In the genomic region with DNA sequence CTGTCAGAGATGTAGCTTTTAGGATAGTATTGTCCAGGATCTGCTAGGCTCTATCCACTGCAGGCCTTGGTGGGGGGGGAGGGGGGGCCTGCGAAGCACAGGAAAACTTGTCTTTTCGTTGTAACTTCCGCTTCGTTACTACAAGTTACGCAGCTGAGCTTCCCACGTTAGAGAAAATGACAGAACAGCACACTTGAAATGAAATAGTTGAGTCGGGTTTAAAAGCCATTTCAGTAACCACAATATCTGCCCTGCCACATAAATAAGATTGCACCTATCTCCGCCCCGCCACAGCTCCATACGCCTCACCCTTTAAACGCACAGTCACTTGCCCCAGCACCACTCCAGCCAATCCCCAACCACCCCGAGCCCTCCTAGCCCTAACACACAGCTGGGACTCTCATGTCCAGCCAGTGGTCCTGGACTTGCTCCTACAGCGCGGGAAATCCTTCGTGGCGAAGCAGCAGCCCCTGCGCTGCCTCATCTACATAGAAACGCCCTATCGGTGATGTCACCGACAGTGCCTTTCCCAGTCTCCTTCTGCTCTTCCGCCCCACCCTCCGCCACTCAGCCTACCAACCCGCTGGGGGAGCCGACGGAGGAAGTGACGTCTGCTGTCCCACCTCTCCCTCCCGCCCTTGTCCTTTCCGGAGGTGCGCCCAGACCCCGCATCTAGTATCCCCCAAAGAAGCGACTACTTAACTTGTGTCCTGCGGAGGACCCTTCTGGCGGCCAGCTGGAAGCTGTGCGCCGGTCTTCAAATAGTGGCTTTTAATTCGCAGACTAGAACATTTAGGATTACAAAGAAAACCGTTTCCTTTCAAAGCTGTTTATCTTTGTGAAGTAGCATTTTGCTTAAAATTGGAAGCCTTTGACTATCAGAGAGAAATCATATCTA, we compare ENCODE assay signal across 8 cellular contexts. TPM values are rescaled to one million over a fixed set of nuclear protein-coding genes. Genes with fewer than 3 reads are reported as not detected.
DNase-seq lines count a peak whose midpoint lies in the region; ATAC-seq and TF ChIP-seq lines count a peak whose summit lies in the region.
"Not testable (repeated sequence)": the region's sequence is repeated elsewhere in the genome, so short reads cannot be mapped to it uniquely, and the experiment has no call there.

No MANE protein-coding gene starts in this region.

- H3K18ac ChIP-seq in neuronal stem cell (ENCODE audit: low read length) = peak overlapping the region; percentile 94

- not testable (repeated sequence) for H4K91ac ChIP-seq in neuronal stem cell (ENCODE audit: low read depth, low read length, poor library complexity)

- peaks cover 1 to 11% of the 10 kb centered on the region in 2 donors for H3K27me3 Mint-ChIP-seq in T-cell
- H3K27me3 Mint-ChIP-seq in activated naive CD8-positive, alpha-beta T cell treated with anti-CD3 and anti-CD28 coated beads, Interleukin-2, amount 50 U/mL, for 24 hours; glutamatergic neuron (ENCODE audit: unreplicated experiment): not testable (repeated sequence)

- H2BK120ac ChIP-seq in neuronal stem cell (ENCODE audit: low read depth, low read length) = not testable (repeated sequence)

- not testable (repeated sequence) for H3K14ac ChIP-seq in neuronal stem cell (ENCODE audit: low read length)

- peak; percentile 89 to 90 (median 90) for ATAC-seq in T-cell (replicated peaks in 1 of 4)
- peak; percentile 83 for ATAC-seq in activated naive CD8-positive, alpha-beta T cell treated with anti-CD3 and anti-CD28 coated beads, Interleukin-2, amount 50 U/mL, for 24 hours

- H3K79me1 ChIP-seq in neuronal stem cell (ENCODE audit: low read depth, low read length) = not testable (repeated sequence)

- not testable (repeated sequence) for H3K36me3 Mint-ChIP-seq in T-cell; activated naive CD8-positive, alpha-beta T cell treated with anti-CD3 and anti-CD28 coated beads, Interleukin-2, amount 50 U/mL, for 24 hours (ENCODE audit: low read depth); glutamatergic neuron (ENCODE audit: unreplicated experiment)

- H3K4me3 ChIP-seq in H7 (ENCODE audit: insufficient read depth, low read depth, low read length) (peak overlapping the region; percentile 37), LNCaP clone FGC (ENCODE audit: low read depth, low read length) (peak overlapping the region; percentile 54), neuronal stem cell (ENCODE audit: low read length in 2 of 2) (peak overlapping the region; percentile 45 to 62), stomach smooth muscle (ENCODE audit: low read length in 2 of 2) (peak overlapping the region; percentile 64 to 68)

- not testable (repeated sequence) for H3K9me3 ChIP-seq in neuronal stem cell (replicated peaks in 1 of 2; ENCODE audit: control insufficient read depth in 2 of 2, insufficient read depth in 1 of 2, low read depth in 1 of 2, low read length in 2 of 2); stomach smooth muscle (ENCODE audit: control insufficient read depth in 2 of 2, low read length in 2 of 2)

- H3K9ac ChIP-seq in neuronal stem cell (ENCODE audit: low read depth, low read length, poor library complexity) = not testable (repeated sequence)
- peak overlapping the region; percentile 73 to 78 for H3K9ac ChIP-seq in stomach smooth muscle (ENCODE audit: low read length in 2 of 2)

- H3K4me1 Mint-ChIP-seq in T-cell = peaks cover 12 to 28% (median 28%) of the 10 kb centered on the region in 3 donors
- peaks cover 33% of the 10 kb centered on the region for H3K4me1 Mint-ChIP-seq in activated naive CD8-positive, alpha-beta T cell treated with anti-CD3 and anti-CD28 coated beads, Interleukin-2, amount 50 U/mL, for 24 hours
- H3K4me1 Mint-ChIP-seq in glutamatergic neuron (ENCODE audit: low read depth, unreplicated experiment) = peaks cover 10% of the 10 kb centered on the region

- POLR2A ChIA-PET in T-cell (lab: Charles Lee) = interaction anchor here in 1 of 2 donors (0.9 to 1.0 kb wide), 2 partner anchors 23 to 134 kb away, joined by 5 to 8 read pairs; no protein-coding TSS in a partner anchor

- not testable (repeated sequence) for H3K36me3 ChIP-seq in H7 (replicated peaks; ENCODE audit: control insufficient read depth, insufficient read depth, low read length); neuronal stem cell (replicated peaks in 1 of 2; ENCODE audit: control insufficient read depth in 2 of 2, insufficient read depth in 2 of 2, low read length in 2 of 2); stomach smooth muscle (ENCODE audit: control insufficient read depth in 2 of 2, insufficient read depth in 2 of 2, low read length in 2 of 2)

- not testable (repeated sequence) for H3K9me3 Mint-ChIP-seq in T-cell; activated naive CD8-positive, alpha-beta T cell treated with anti-CD3 and anti-CD28 coated beads, Interleukin-2, amount 50 U/mL, for 24 hours; glutamatergic neuron (ENCODE audit: unreplicated experiment)

- peak overlapping the region; percentile 100 for H3K27ac Mint-ChIP-seq in T-cell
- H3K27ac Mint-ChIP-seq in activated naive CD8-positive, alpha-beta T cell treated with anti-CD3 and anti-CD28 coated beads, Interleukin-2, amount 50 U/mL, for 24 hours = peak overlapping the region; percentile 100
- peak overlapping the region; percentile 100 for H3K27ac Mint-ChIP-seq in glutamatergic neuron (ENCODE audit: unreplicated experiment)

- H3K4me3 Mint-ChIP-seq in T-cell (peak overlapping the region; percentile 82 to 98 (median 98)), glutamatergic neuron (ENCODE audit: unreplicated experiment) (peak overlapping the region; percentile 95)
- peak overlapping the region; percentile 83 for H3K4me3 Mint-ChIP-seq in activated naive CD8-positive, alpha-beta T cell treated with anti-CD3 and anti-CD28 coated beads, Interleukin-2, amount 50 U/mL, for 24 hours

- H2BK12ac ChIP-seq in neuronal stem cell (ENCODE audit: low read length) = not testable (repeated sequence)

- TF ChIP-seq CTCF in LNCaP clone FGC (IDR thresholded peaks at IDR 0.05; ENCODE audit: control insufficient read depth, extremely low read depth, insufficient read depth); glutamatergic neuron (IDR thresholded peaks at IDR 0.05; ENCODE audit: partially characterized antibody, unreplicated experiment): not testable (repeated sequence)

- H2AFZ ChIP-seq in neuronal stem cell (ENCODE audit: low read length) = peak overlapping the region; percentile 85

- H3K23ac ChIP-seq in neuronal stem cell (ENCODE audit: low read depth, low read length, poor library complexity) = peak overlapping the region; percentile 85

- CTCF ChIA-PET in T-cell (lab: Charles Lee) = interaction anchor here in 1 of 2 donors (0.6 kb wide), 1 partner anchor 13 kb away, joined by 3 read pairs; no protein-coding TSS in a partner anchor

- WGBS in neuronal stem cell (ENCODE audit: extremely low coverage in 2 of 2, insufficient read length in 2 of 2, insufficient replicate concordance in 1 of 2), 2 donors = no CpG with 5 or more reads among the region's 37 CpGs

- H4K8ac ChIP-seq in neuronal stem cell (ENCODE audit: low read depth, low read length) = not testable (repeated sequence)

- peak; percentile 94 for DNase-seq in G401 (ENCODE audit: low spot score)
- DNase-seq in H7 = peak; percentile 37
- DNase-seq in LNCaP clone FGC (ENCODE audit: low read depth) = peak; percentile 89
- peak; percentile 26 to 89 (median 56) for DNase-seq in T-cell
- peak; percentile 63 for DNase-seq in activated naive CD8-positive, alpha-beta T cell treated with anti-CD3 and anti-CD28 coated beads, Interleukin-2, amount 50 U/mL, for 24 hours
- peak; percentile 69 for DNase-seq in glutamatergic neuron
- peak; percentile 65 for DNase-seq in neuronal stem cell (ENCODE audit: low spot score)

- H3K27me3 ChIP-seq in H7 (ENCODE audit: control insufficient read depth, insufficient read depth, low read length); neuronal stem cell (ENCODE audit: control insufficient read depth in 3 of 3, insufficient read depth in 3 of 3, low read depth in 1 of 3, low read length in 3 of 3); stomach smooth muscle (ENCODE audit: control insufficient read depth in 1 of 2, insufficient read depth in 2 of 2, low read length in 2 of 2): not testable (repeated sequence)

- peak overlapping the region; percentile 87 for H2BK5ac ChIP-seq in neuronal stem cell (ENCODE audit: low read length)

- H3K4me2 ChIP-seq in neuronal stem cell (ENCODE audit: insufficient read depth, low read length, poor library complexity, severe bottlenecking) = peak overlapping the region; percentile 40

- in situ Hi-C loops in G401 (cut with HindIII; ENCODE audit: low sequenced_read_pairs) = not testable (repeated sequence)

- peak overlapping the region; percentile 92 for H3K27ac ChIP-seq in neuronal stem cell (replicated peaks; ENCODE audit: low read length)
- H3K27ac ChIP-seq in stomach smooth muscle (ENCODE audit: low read length) = peak overlapping the region; percentile 80

- not testable (repeated sequence) for H3K4ac ChIP-seq in neuronal stem cell (ENCODE audit: low read length)

- not testable (repeated sequence) for H3K4me1 ChIP-seq in neuronal stem cell (ENCODE audit: control insufficient read depth in 2 of 2, insufficient read depth in 1 of 2, low read depth in 1 of 2, low read length in 2 of 2); stomach smooth muscle (ENCODE audit: control insufficient read depth, insufficient read depth, low read length)

- H2BK15ac ChIP-seq in neuronal stem cell (ENCODE audit: low read length) = not testable (repeated sequence)

- not testable (repeated sequence) for H2AK5ac ChIP-seq in neuronal stem cell (ENCODE audit: low read depth, low read length)

RNA-seq across cellular contexts. Expression of a gene that starts 46.2 kb away (rescaled TPM):
- total RNA-seq in G401 (2014; rRNA removed; shearing (Covaris generic)) = not detected in 2 replicates
- not detected in 2 replicates for total RNA-seq in H7 (2014; rRNA removed; shearing (Covaris generic))
- under 1 TPM in 1 of 5 donors, not detected in 4; 0.62 TPM for total RNA-seq in T-cell
- not detected for total RNA-seq in glutamatergic neuron (ENCODE audit: unreplicated experiment)
- not detected for polyA plus RNA-seq in neuronal stem cell (2013, experiment 1 of 2)
- polyA plus RNA-seq in neuronal stem cell (2013, experiment 2 of 2) = not detected

Comparison
In these comparisons a context has a peak if more than half of its experiments do, and no peak if none do; other contexts are left out.
1. Peak in every context shown above with its lines: DNase-seq, ATAC-seq, H3K4me3 ChIP-seq and H3K27ac ChIP-seq.
2. DNase-seq: peak in every context shown above with its lines; median percentile 94 in G401; 89 in LNCaP clone FGC; 69 in glutamatergic neuron; 65 in neuronal stem cell; 63 in activated naive CD8-positive, alpha-beta T cell treated with anti-CD3 and anti-CD28 coated beads, Interleukin-2, amount 50 U/mL, for 24 hours; 56 in T-cell; 37 in H7.